ENCODE assay signal across 19 cellular contexts in the genomic region with DNA sequence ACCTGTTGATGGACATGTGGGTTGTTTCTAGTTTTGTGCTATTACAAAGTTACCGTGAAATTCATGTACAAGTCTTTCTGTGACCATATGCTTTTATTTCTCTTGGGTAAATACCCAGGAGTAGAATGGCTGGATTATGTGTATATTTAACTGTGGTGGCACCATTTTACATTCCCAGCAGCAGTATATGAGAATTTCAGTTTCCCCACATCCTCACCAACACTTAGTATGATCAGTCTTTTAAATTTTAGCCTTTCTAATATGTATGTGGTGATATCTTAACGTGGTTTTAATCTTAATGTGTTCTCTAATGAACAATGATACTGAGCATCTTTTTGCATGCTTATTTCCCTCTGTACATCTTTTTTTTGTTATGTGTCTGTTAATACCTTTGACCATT. TPM values are rescaled to one million over a fixed set of nuclear protein-coding genes. Genes with fewer than 3 reads are reported as not detected.
DNase-seq lines count a peak whose midpoint lies in the region; ATAC-seq, FAIRE-seq and TF ChIP-seq lines count a peak whose summit lies in the region.
"Had no signal": no experiment of that assay in that cellular context is flagged by ENCODE, and none has a peak within 500 bp of the region (broad histone marks: within the 10 kb centered on the region; RNA-seq: fewer than 3 reads in every experiment).

No MANE protein-coding gene starts in this region.

- TF ChIP-seq CTCF in K562 (IDR thresholded peaks at IDR 0.05 in 2 of 3, conservative IDR thresholded peaks at IDR 0.05 in 1 of 3; ENCODE audit: insufficient read depth in 2 of 3, low read depth in 1 of 3, low read length in 3 of 3) (no peak), endodermal cell (conservative IDR thresholded peaks at IDR 0.05) (no peak)

- 43% methylated on average over 2 of the region's 2 CpGs for WGBS in K562 (ENCODE audit: insufficient coverage, low coverage, missing lambda C conversion rate)
- WGBS in endodermal cell (ENCODE audit: insufficient coverage in 1 of 2, insufficient read length in 1 of 2), 2 experiments: 48% methylated on average over 2 of the region's 2 CpGs; no CpG with 5 or more reads in 1 of the 2 experiments

- FAIRE-seq in GM19239 (lab: Jason Lieb, UNC) (peak; percentile 58), K562 (lab: Jason Lieb, UNC) (peak; percentile 49)
- FAIRE-seq: A549, D721Med, G401.6 had no signal

- no peak for TF ChIP-seq RAD21 in K562 (CRISPR knock-in tag; conservative IDR thresholded peaks at IDR 0.05 in 1 of 2, IDR thresholded peaks at IDR 0.05 in 1 of 2)

- H3K4me1 Mint-ChIP-seq in endodermal cell: peaks cover under 1% of the 10 kb centered on the region

- no TSS peak for BruUV-seq in K562 (replicated peaks; lab: Mats Ljungman, UMichigan)

- no peak for TF ChIP-seq EP300 in K562 (IDR thresholded peaks at IDR 0.05; ENCODE audit: low read length)

- peaks cover 23% of the 10 kb centered on the region for H3K9me3 Mint-ChIP-seq in endodermal cell

- no peaks in the 10 kb centered on the region for H3K79me2 ChIP-seq in K562 (ENCODE audit: control insufficient read depth, insufficient read depth, low read length)

- intact Hi-C loops in K562 (cut with micrococcal nuclease): no loop called here

- no peak for ATAC-seq in K562
- ATAC-seq: A549; CD8-positive, alpha-beta T cell had no signal

- no peaks in the 10 kb centered on the region for H3K9me1 ChIP-seq in K562 (ENCODE audit: control insufficient read depth, insufficient read depth, low read length)

- H3K27me3 ChIP-seq in K562 (ENCODE audit: control insufficient read depth in 2 of 2, insufficient read depth in 2 of 2, low read length in 2 of 2) (no peaks in the 10 kb centered on the region), endodermal cell (ENCODE audit: control insufficient read depth, insufficient read depth, low read length, poor library complexity, severe bottlenecking) (no peaks in the 10 kb centered on the region)
- H3K27me3 ChIP-seq: BLaER1 treated with 17β-estradiol and CSF1 and Interleukin-3, amounts not matched to agents 10 nM and 100 nM had no signal

- no peak overlapping the region for H3K4me2 ChIP-seq in K562 (ENCODE audit: insufficient read depth, low read length)
- H3K4me2 ChIP-seq: A549; BLaER1 treated with 17β-estradiol and CSF1 and Interleukin-3, amounts not matched to agents 10 nM and 100 nM had no signal

- in situ Hi-C loops in K562 (cut with MboI): no loop called here

- H3K9ac ChIP-seq in K562 (ENCODE audit: insufficient read depth in 1 of 2, low read depth in 2 of 2, low read length in 2 of 2) (no peak overlapping the region), endodermal cell (ENCODE audit: extremely low read depth, low read length, poor library complexity, severe bottlenecking) (no peak overlapping the region)
- H3K9ac ChIP-seq: BLaER1 treated with 17β-estradiol and CSF1 and Interleukin-3, amounts not matched to agents 10 nM and 100 nM had no signal

- no peaks in the 10 kb centered on the region for H4K20me1 ChIP-seq in K562 (replicated peaks; ENCODE audit: control insufficient read depth, insufficient read depth, low read length)
- H4K20me1 ChIP-seq: BLaER1 treated with 17β-estradiol and CSF1 and Interleukin-3, amounts not matched to agents 10 nM and 100 nM had no signal

- H3K4me3 ChIP-seq in K562 (no peak overlapping the region), endodermal cell (ENCODE audit: low read length) (peak overlapping the region; percentile 44)
- H3K4me3 ChIP-seq: A549; BLaER1 treated with 17β-estradiol and CSF1 and Interleukin-3, amounts not matched to agents 10 nM and 100 nM had no signal

- H3K27ac ChIP-seq in K562 (ENCODE audit: extremely low read depth, low read depth, low read length): no peak overlapping the region
- no peak overlapping the region for H3K27ac ChIP-seq in endodermal cell (ENCODE audit: low read depth, low read length)
- H3K27ac ChIP-seq: 22Rv1; A549; BLaER1 treated with 17β-estradiol and CSF1 and Interleukin-3, amounts not matched to agents 10 nM and 100 nM; C4-2B had no signal

- peaks cover 32% of the 10 kb centered on the region for H3K36me3 Mint-ChIP-seq in endodermal cell (ENCODE audit: low read depth)

- no peak overlapping the region for H3K4me3 Mint-ChIP-seq in endodermal cell
- H3K4me3 Mint-ChIP-seq: CD4-positive, alpha-beta T cell; CD8-positive, alpha-beta T cell had no signal

- no peak for DNase-seq in GM19239 (ENCODE audit: insufficient read length, low spot score)
- DNase-seq in K562 (ENCODE audit: extremely low read depth in 1 of 4, low spot score in 3 of 4): no peak
- no peak for DNase-seq in endodermal cell
- no peak for DNase-seq in stimulated activated CD4-positive, alpha-beta T cell treated with anti-CD3 and anti-CD28 coated beads, Interleukin-1b, Interleukin-23, amount 100 ng/mL, for 48 hours
- no peak for DNase-seq in iPS-NIHi11 (ENCODE audit: low spot score)
- DNase-seq: AML-193; Caco-2; Calu3; CD4-positive, alpha-beta T cell; CD8-positive, alpha-beta T cell; DMS79 treated with DMSO at 0.1 percent for 48 hours; GF-D8 had no signal

- no peak overlapping the region for H3K27ac Mint-ChIP-seq in endodermal cell
- H3K27ac Mint-ChIP-seq: CD4-positive, alpha-beta T cell; CD8-positive, alpha-beta T cell had no signal

- H3K36me3 ChIP-seq in K562 (ENCODE audit: control insufficient read depth, insufficient read depth, low read length): no peaks in the 10 kb centered on the region
- H3K36me3 ChIP-seq in endodermal cell (ENCODE audit: control insufficient read depth, insufficient read depth, low read length): peaks cover 27% of the 10 kb centered on the region

- H2AFZ ChIP-seq in K562 (ENCODE audit: low read depth, low read length): no peak overlapping the region

- POLR2A ChIA-PET in K562 (lab: Yijun Ruan, JAX): no interaction called here

- H3K27me3 Mint-ChIP-seq in endodermal cell (ENCODE audit: insufficient read depth): no peaks in the 10 kb centered on the region
- H3K27me3 Mint-ChIP-seq: B cell; CD4-positive, alpha-beta T cell had no signal

- no peak for TF ChIP-seq POLR2A in K562 (conservative IDR thresholded peaks at IDR 0.05)

- no peaks in the 10 kb centered on the region for H3K4me1 ChIP-seq in K562 (replicated peaks in 1 of 2; ENCODE audit: control insufficient read depth in 2 of 2, insufficient read depth in 2 of 2, low read length in 2 of 2)
- no peaks in the 10 kb centered on the region for H3K4me1 ChIP-seq in endodermal cell (ENCODE audit: control insufficient read depth, insufficient read depth, low read length)
- H3K4me1 ChIP-seq: Caco-2 had no signal

- H3K9me3 ChIP-seq in K562 (replicated peaks; ENCODE audit: control insufficient read depth, insufficient read depth, low read depth, low read length) (peaks cover 4% of the 10 kb centered on the region), endodermal cell (ENCODE audit: control insufficient read depth, low read length) (peaks cover 26% of the 10 kb centered on the region)
- H3K9me3 ChIP-seq: Caco-2 had no signal

- CTCF ChIA-PET in K562 (lab: Yijun Ruan, JAX; ENCODE audit: low intra/inter-chr PET ratio): no interaction called here

TF ChIP-seq in K562, 482 proteins besides CTCF, POLR2A, EP300 and RAD21 (continues in another document):
- no peak for TF ChIP-seq ZNF3 (CRISPR knock-in tag; IDR thresholded peaks at IDR 0.05)
- peak; percentile 58; the same call in 1 of the 2 replicates for TF ChIP-seq TRIM28 (IDR thresholded peaks at IDR 0.05)
- no peak for TF ChIP-seq HDAC3 (IDR thresholded peaks at IDR 0.05; ENCODE audit: borderline replicate concordance, partially characterized antibody)
- TF ChIP-seq, protein P1, sequence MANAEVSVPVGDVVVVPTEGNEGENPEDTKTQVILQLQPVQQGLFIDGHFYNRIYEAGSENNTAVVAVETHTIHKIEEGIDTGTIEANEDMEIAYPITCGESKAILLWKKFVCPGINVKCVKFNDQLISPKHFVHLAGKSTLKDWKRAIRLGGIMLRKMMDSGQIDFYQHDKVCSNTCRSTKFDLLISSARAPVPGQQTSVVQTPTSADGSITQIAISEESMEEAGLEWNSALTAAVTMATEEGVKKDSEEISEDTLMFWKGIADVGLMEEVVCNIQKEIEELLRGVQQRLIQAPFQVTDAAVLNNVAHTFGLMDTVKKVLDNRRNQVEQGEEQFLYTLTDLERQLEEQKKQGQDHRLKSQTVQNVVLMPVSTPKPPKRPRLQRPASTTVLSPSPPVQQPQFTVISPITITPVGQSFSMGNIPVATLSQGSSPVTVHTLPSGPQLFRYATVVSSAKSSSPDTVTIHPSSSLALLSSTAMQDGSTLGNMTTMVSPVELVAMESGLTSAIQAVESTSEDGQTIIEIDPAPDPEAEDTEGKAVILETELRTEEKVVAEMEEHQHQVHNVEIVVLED (CRISPR knock-in tag; IDR thresholded peaks at IDR 0.05): no peak
- TF ChIP-seq CBX3 (IDR thresholded peaks at IDR 0.05; ENCODE audit: borderline replicate concordance in 1 of 2, low read length in 2 of 2): peak in 1 of 2 experiments; percentile 72; a peak in 1 of 3 replicates

RNA-seq across cellular contexts. Expression of gene GALNT10, which starts 36.6 kb away (rescaled TPM):
- 88.6 and 134 TPM in 2 replicates for total RNA-seq in K562 (2011; cell fraction: chromatin; rRNA removed; ENCODE audit: low replicate concordance)
- total RNA-seq in K562 (2011; cell fraction: nucleolus; rRNA removed): 30.5 and 37.0 TPM in 2 replicates
- total RNA-seq in K562 (2011; cell fraction: nucleoplasm; rRNA removed): 49.3 and 71.1 TPM in 2 replicates
- total RNA-seq in K562 (2014; rRNA removed) (12.9 and 15.3 TPM in 2 replicates), K562 (2014; rRNA removed; fragmentation: Illumina TruSeq; extraction: Trizol) (14.0 and 14.4 TPM in 2 replicates), K562 (2015; rRNA removed; fragmentation: Illumina TruSeq; extraction: Trizol) (13.3 and 13.5 TPM in 2 replicates), K562 (2021) (23.8 and 24.6 TPM in 2 replicates), endodermal cell (10 to 100 TPM; 30.2 to 43.4 TPM)
- polyA plus RNA-seq in K562 (2011; rRNA removed) (22.8 and 37.1 TPM in 2 replicates), K562 (2014; fragmentation: Illumina TruSeq; extraction: Trizol) (25.2 and 32.9 TPM in 2 replicates), K562 (2014; fragmentation: Nextera tagmentation; extraction: Ambion mirVana) (1 to 10 TPM; 4.6 to 5.2 TPM), K562 (2014; rRNA removed) (10.2 and 12.1 TPM in 2 replicates)
- polyA plus RNA-seq in K562 (2011; cell fraction: cytosol; rRNA removed): 9.9 and 17.6 TPM in 2 replicates
- polyA plus RNA-seq in K562 (2011; cell fraction: nucleus; rRNA removed): 18.9 and 35.9 TPM in 2 replicates
- 15.4 and 20.0 TPM in 2 replicates for polyA plus RNA-seq in K562 (2012)
- 38.8 and 57.4 TPM in 2 replicates for polyA minus RNA-seq in K562 (2011; rRNA and poly(A)+ RNA removed)
- 16.7 and 17.4 TPM in 2 replicates for polyA minus RNA-seq in K562 (2011; cell fraction: cytosol; rRNA and poly(A)+ RNA removed)
- 14.3 and 21.5 TPM in 2 replicates for polyA minus RNA-seq in K562 (2011; cell fraction: nucleus; rRNA and poly(A)+ RNA removed)
- 25.0 TPM for polyA plus RNA-seq in endodermal cell (2013, experiment 1 of 2)
- polyA plus RNA-seq in endodermal cell (2013, experiment 2 of 2): 25.7 TPM
